8 cellular contexts compared by ENCODE assay signal in genomic region chr6:159989882-159990480, GRCh38. TPM values are rescaled to one million over a fixed set of nuclear protein-coding genes. Genes with fewer than 3 reads are reported as not detected.
DNase-seq lines count a peak whose midpoint lies in the region; ATAC-seq lines count a peak whose summit lies in the region.

No MANE protein-coding gene starts in this region.

- no peak overlapping the region for H3K4me3 Mint-ChIP-seq in memory B cell

- intact Hi-C loops in posterior vena cava (cut with DNase I), result no loop called here

- H3K27me3 Mint-ChIP-seq in memory B cell, result no peaks in the 10 kb centered on the region

- H3K9me3 Mint-ChIP-seq in memory B cell, result peaks cover 6% of the 10 kb centered on the region

- ATAC-seq in GM18858 (IDR thresholded peaks at IDR 0.05; ENCODE audit: unreplicated experiment) (peak; percentile 93), HG02678 (IDR thresholded peaks at IDR 0.05; ENCODE audit: unreplicated experiment) (peak; percentile 87), memory B cell (ENCODE audit: low read depth) (peak; percentile 73)

- peak; percentile 90 for DNase-seq in OCI-M1 (lab: John Stamatoyannopoulos, UW)
- DNase-seq in memory B cell (ENCODE audit: low spot score in 2 of 2), result no peak
- no peak for DNase-seq in hepatic stellate cell (ENCODE audit: low spot score)
- no peak for DNase-seq in posterior vena cava (ENCODE audit: low spot score)
- no peak for DNase-seq in hypothalamus (lab: John Stamatoyannopoulos, UW)
- no peak for DNase-seq in NCI-H146 (lab: John Stamatoyannopoulos, UW)

- no peak overlapping the region for H3K27ac Mint-ChIP-seq in memory B cell

- H3K36me3 Mint-ChIP-seq in memory B cell, result peaks cover 30% of the 10 kb centered on the region

- peaks cover 28% of the 10 kb centered on the region for H3K4me1 Mint-ChIP-seq in memory B cell

RNA-seq across cellular contexts. Expression of gene IGF2R, which starts 21.1 kb away (rescaled TPM):
- total RNA-seq in posterior vena cava, result 10 to 100 TPM; 62.7 to 71.8 TPM
